Comparison of ENCODE assay signal across 16 cellular contexts in the genomic region with DNA sequence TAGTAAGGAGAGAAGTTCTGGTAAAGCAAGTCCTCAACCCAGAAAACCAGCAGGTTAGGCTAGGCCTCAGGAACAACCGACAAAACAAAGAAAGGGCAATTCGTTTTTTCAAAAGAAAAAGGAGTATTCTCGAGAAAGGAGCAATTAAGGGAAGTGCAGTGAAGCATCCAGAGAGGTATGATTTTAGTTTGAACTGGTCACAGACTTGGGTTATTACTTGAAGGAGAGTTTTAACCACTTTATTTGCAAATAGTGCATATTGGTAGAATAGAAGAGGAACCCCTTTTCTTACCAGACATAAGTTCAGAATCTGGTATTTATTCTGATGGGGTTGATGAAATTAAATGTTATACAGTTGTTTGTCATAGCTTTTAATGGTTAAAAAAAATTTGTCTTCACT.
DNase-seq lines count a peak whose midpoint lies in the region; ATAC-seq and TF ChIP-seq lines count a peak whose summit lies in the region.
"Had no signal": no experiment of that assay in that cellular context is flagged by ENCODE, and none has a peak within 500 bp of the region (broad histone marks: within the 10 kb centered on the region; RNA-seq: fewer than 3 reads in every experiment).

No MANE protein-coding gene starts in this region.

- no peaks in the 10 kb centered on the region for H3K36me3 Mint-ChIP-seq in Calu3 (ENCODE audit: insufficient read depth, unreplicated experiment)
- H3K36me3 Mint-ChIP-seq: CD8-positive, alpha-beta T cell had no signal

- DNase-seq in GM10248 (ENCODE audit: extremely low spot score) (peak; percentile 18), Calu3 (no peak), Kasumi-1 (lab: John Stamatoyannopoulos, UW) (no peak), posterior cingulate gyrus (no peak)
- DNase-seq: CD8-positive, alpha-beta T cell; DND-41; MM.1S; NCI-H1092 treated with DMSO at 0.1 percent for 48 hours; NCI-H2081 treated with DMSO at 0.1 percent for 48 hours; NCI-H510A; NCI-H774; T-helper 2 cell had no signal

- H3K4me3 Mint-ChIP-seq in Calu3 (ENCODE audit: low read depth, unreplicated experiment): no peak overlapping the region
- H3K4me3 Mint-ChIP-seq: CD8-positive, alpha-beta T cell had no signal

- intact Hi-C loops in Calu3 (cut with micrococcal nuclease; ENCODE audit: unreplicated experiment) (no loop called here), posterior cingulate gyrus (cut with DNase I) (no loop called here)

- CTCF ChIA-PET in GM10248 (lab: Yijun Ruan, JAX): interaction anchor here (1.2 kb wide), 2 partner anchors 10 to 29 kb away, joined by 3 read pairs; no protein-coding TSS in a partner anchor
- CTCF ChIA-PET in Calu3 (lab: Charles Lee): no interaction called here

- peaks cover 11% of the 10 kb centered on the region for H3K9me3 Mint-ChIP-seq in Calu3 (ENCODE audit: low read depth, unreplicated experiment)

- H3K27ac Mint-ChIP-seq in Calu3 (ENCODE audit: unreplicated experiment): no peak overlapping the region
- H3K27ac Mint-ChIP-seq: CD8-positive, alpha-beta T cell had no signal

- POLR2A ChIA-PET in GM10248 (lab: Yijun Ruan, JAX): no interaction called here

- no peak for TF ChIP-seq CTCF in GM10248 (IDR thresholded peaks at IDR 0.05; ENCODE audit: control extremely low read depth, extremely low read depth, low read depth, missing control alignments)
- TF ChIP-seq CTCF in Calu3 (IDR thresholded peaks at IDR 0.05; ENCODE audit: unreplicated experiment): no peak

- no TSS peak for BruUV-seq in Calu3 (replicated peaks; lab: Mats Ljungman, UMichigan)

- H3K4me1 Mint-ChIP-seq in Calu3 (ENCODE audit: low read depth, unreplicated experiment): no peaks in the 10 kb centered on the region

- ATAC-seq in GM18867 (IDR thresholded peaks at IDR 0.05; ENCODE audit: unreplicated experiment): peak; percentile 74
- peak; percentile 86 for ATAC-seq in HG02870 (IDR thresholded peaks at IDR 0.05; ENCODE audit: unreplicated experiment)
- peak; percentile 55 for ATAC-seq in HG03469 (IDR thresholded peaks at IDR 0.05; ENCODE audit: unreplicated experiment)
- ATAC-seq in HG03135 (IDR thresholded peaks at IDR 0.05; ENCODE audit: unreplicated experiment): no peak
- ATAC-seq: CD8-positive, alpha-beta T cell had no signal

- H3K27me3 Mint-ChIP-seq in Calu3 (ENCODE audit: unreplicated experiment): no peaks in the 10 kb centered on the region
